Comparison of ENCODE assay signal across 10 cellular contexts in the genomic region with DNA sequence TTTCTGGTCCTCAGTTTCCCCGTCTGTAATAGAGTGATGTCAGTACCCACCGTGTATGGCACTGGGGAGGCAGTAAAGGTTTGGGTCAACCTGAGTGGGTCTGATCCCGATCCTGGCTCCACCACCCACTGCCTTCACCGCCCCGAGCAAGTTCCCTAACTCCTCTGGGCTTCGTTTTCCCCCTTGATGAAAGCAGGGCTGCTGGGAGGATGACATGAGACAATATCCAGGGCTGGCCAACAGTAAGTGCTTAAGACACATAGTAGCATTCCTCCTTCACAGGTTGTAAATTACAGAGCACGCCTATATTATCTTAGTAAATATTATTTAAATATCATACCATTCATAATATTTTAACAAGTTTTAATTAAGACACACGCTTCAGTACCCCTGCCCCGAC. TPM values are rescaled to one million over a fixed set of nuclear protein-coding genes. Genes with fewer than 3 reads are reported as not detected.
DNase-seq lines count a peak whose midpoint lies in the region; ATAC-seq and TF ChIP-seq lines count a peak whose summit lies in the region.
"Had no signal": no experiment of that assay in that cellular context is flagged by ENCODE, and none has a peak within 500 bp of the region (broad histone marks: within the 10 kb centered on the region; RNA-seq: fewer than 3 reads in every experiment).

No MANE protein-coding gene starts in this region.

- no peak overlapping the region for H3K9ac ChIP-seq in parathyroid adenoma

- intact Hi-C loops in CD14-positive monocyte (cut with micrococcal nuclease): no loop called here

- H3K27me3 Mint-ChIP-seq in CD14-positive monocyte (ENCODE audit: low read depth in 3 of 3): peaks cover 26 to 41% (median 37%) of the 10 kb centered on the region in 3 donors
- peaks cover 14% of the 10 kb centered on the region for H3K27me3 Mint-ChIP-seq in activated CD8-positive, alpha-beta memory T cell treated with anti-CD3 and anti-CD28 coated beads, Interleukin-2, amount 10 ng/mL, durations not matched to agents 7 days and 5 days
- H3K27me3 Mint-ChIP-seq in stimulated activated memory B cell treated with anti-CD40 and anti-IgM and Interleukin-4, amounts not matched to agents 10 μg/mL and 1 μg/mL and 100 μg/mL, for 72 hours: peaks cover 28% of the 10 kb centered on the region
- peaks cover 0 to 14% (median 2%) of the 10 kb centered on the region in 3 donors for H3K27me3 Mint-ChIP-seq in immature natural killer cell (ENCODE audit: low read depth in 3 of 3)

- H3K27ac ChIP-seq in Peyer's patch (peak overlapping the region in 3 of 4 donors; percentile 57 to 92 (median 75)), parathyroid adenoma (no peak overlapping the region)
- H3K27ac ChIP-seq: neutrophil had no signal

- H3K9me3 Mint-ChIP-seq in CD14-positive monocyte: peaks cover 0 to 2% (median 0%) of the 10 kb centered on the region in 7 donors
- no peaks in the 10 kb centered on the region for H3K9me3 Mint-ChIP-seq in activated CD8-positive, alpha-beta memory T cell treated with anti-CD3 and anti-CD28 coated beads, Interleukin-2, amount 10 ng/mL, durations not matched to agents 7 days and 5 days (ENCODE audit: low read depth)
- H3K9me3 Mint-ChIP-seq in stimulated activated memory B cell treated with anti-CD40 and anti-IgM and Interleukin-4, amounts not matched to agents 10 μg/mL and 1 μg/mL and 100 μg/mL, for 72 hours: no peaks in the 10 kb centered on the region
- H3K9me3 Mint-ChIP-seq in immature natural killer cell: no peaks in the 10 kb centered on the region

- TF ChIP-seq POLR2A in Peyer's patch (IDR thresholded peaks at IDR 0.05) (no peak), erythroblast (IDR thresholded peaks at IDR 0.05; ENCODE audit: low read length) (no peak)

- TF ChIP-seq CTCF in CD14-positive monocyte (IDR thresholded peaks at IDR 0.05): no peak
- TF ChIP-seq CTCF in Peyer's patch (IDR thresholded peaks at IDR 0.05): no peak
- no peak for TF ChIP-seq CTCF in parathyroid adenoma (IDR thresholded peaks at IDR 0.05)

- DNase-seq in CD14-positive monocyte (ENCODE audit: low spot score) (no peak), Peyer's patch (no peak), erythroblast (lab: John Stamatoyannopoulos, UW) (peak; percentile 31 to 59), immature natural killer cell (no peak)
- DNase-seq in activated CD8-positive, alpha-beta memory T cell treated with anti-CD3 and anti-CD28 coated beads, Interleukin-2, amount 10 ng/mL, durations not matched to agents 7 days and 5 days: no peak
- DNase-seq: KG1 had no signal

- no peaks in the 10 kb centered on the region for H3K79me2 ChIP-seq in parathyroid adenoma

- H3K4me3 ChIP-seq in Peyer's patch (peak overlapping the region; percentile 20 to 66 (median 53)), parathyroid adenoma (ENCODE audit: low read depth, low read length) (no peak overlapping the region)

- no peaks in the 10 kb centered on the region for H3K36me3 ChIP-seq in Peyer's patch
- no peaks in the 10 kb centered on the region for H3K36me3 ChIP-seq in parathyroid adenoma (ENCODE audit: control insufficient read depth, insufficient read depth, low read length)
- H3K36me3 ChIP-seq: neutrophil had no signal

- H3K27ac Mint-ChIP-seq in CD14-positive monocyte: peak overlapping the region in 1 of 7 donors; percentile 69
- no peak overlapping the region for H3K27ac Mint-ChIP-seq in activated CD8-positive, alpha-beta memory T cell treated with anti-CD3 and anti-CD28 coated beads, Interleukin-2, amount 10 ng/mL, durations not matched to agents 7 days and 5 days
- no peak overlapping the region for H3K27ac Mint-ChIP-seq in stimulated activated memory B cell treated with anti-CD40 and anti-IgM and Interleukin-4, amounts not matched to agents 10 μg/mL and 1 μg/mL and 100 μg/mL, for 72 hours
- H3K27ac Mint-ChIP-seq in immature natural killer cell: no peak overlapping the region

- H3K9me3 ChIP-seq in Peyer's patch (no peaks in the 10 kb centered on the region), parathyroid adenoma (ENCODE audit: control insufficient read depth, low read length) (no peaks in the 10 kb centered on the region)
- H3K9me3 ChIP-seq: neutrophil had no signal

- H2AFZ ChIP-seq in parathyroid adenoma: peak overlapping the region; percentile 76

- CTCF ChIA-PET in activated CD8-positive, alpha-beta memory T cell treated with anti-CD3 and anti-CD28 coated beads, Interleukin-2, amount 10 ng/mL, durations not matched to agents 7 days and 5 days (lab: Charles Lee): interaction anchor here (1.1 to 1.9 kb wide), 4 partner anchors 9 to 188 kb away, joined by 3 to 8 read pairs (median 4); a partner anchor contains a TSS

- H3K36me3 Mint-ChIP-seq in CD14-positive monocyte: no peaks in the 10 kb centered on the region
- no peaks in the 10 kb centered on the region for H3K36me3 Mint-ChIP-seq in activated CD8-positive, alpha-beta memory T cell treated with anti-CD3 and anti-CD28 coated beads, Interleukin-2, amount 10 ng/mL, durations not matched to agents 7 days and 5 days
- no peaks in the 10 kb centered on the region for H3K36me3 Mint-ChIP-seq in stimulated activated memory B cell treated with anti-CD40 and anti-IgM and Interleukin-4, amounts not matched to agents 10 μg/mL and 1 μg/mL and 100 μg/mL, for 72 hours
- H3K36me3 Mint-ChIP-seq in immature natural killer cell: no peaks in the 10 kb centered on the region

- H3K4me1 ChIP-seq in Peyer's patch (peaks cover 0 to 9% (median 0%) of the 10 kb centered on the region in 4 donors), parathyroid adenoma (no peaks in the 10 kb centered on the region)

- peak overlapping the region; percentile 64 for H3K4me2 ChIP-seq in parathyroid adenoma (ENCODE audit: low read length)

- H3K27me3 ChIP-seq in Peyer's patch (no peaks in the 10 kb centered on the region), parathyroid adenoma (ENCODE audit: control insufficient read depth, insufficient read depth, low read length) (no peaks in the 10 kb centered on the region)

- no peak for ATAC-seq in activated CD8-positive, alpha-beta memory T cell treated with anti-CD3 and anti-CD28 coated beads, Interleukin-2, amount 10 ng/mL, durations not matched to agents 7 days and 5 days
- no peak for ATAC-seq in stimulated activated memory B cell treated with anti-CD40 and anti-IgM and Interleukin-4, amounts not matched to agents 10 μg/mL and 1 μg/mL and 100 μg/mL, for 72 hours
- ATAC-seq in HG02798 (IDR thresholded peaks at IDR 0.05; ENCODE audit: poor library complexity, unreplicated experiment): no peak

- H3K4me1 Mint-ChIP-seq in CD14-positive monocyte: peaks cover 19% of the 10 kb centered on the region
- peaks cover 9% of the 10 kb centered on the region for H3K4me1 Mint-ChIP-seq in activated CD8-positive, alpha-beta memory T cell treated with anti-CD3 and anti-CD28 coated beads, Interleukin-2, amount 10 ng/mL, durations not matched to agents 7 days and 5 days
- peaks cover 12% of the 10 kb centered on the region for H3K4me1 Mint-ChIP-seq in stimulated activated memory B cell treated with anti-CD40 and anti-IgM and Interleukin-4, amounts not matched to agents 10 μg/mL and 1 μg/mL and 100 μg/mL, for 72 hours
- no peaks in the 10 kb centered on the region for H3K4me1 Mint-ChIP-seq in immature natural killer cell

- H3K4me3 Mint-ChIP-seq in CD14-positive monocyte (peak overlapping the region; percentile 72 to 83), immature natural killer cell (no peak overlapping the region)
- no peak overlapping the region for H3K4me3 Mint-ChIP-seq in activated CD8-positive, alpha-beta memory T cell treated with anti-CD3 and anti-CD28 coated beads, Interleukin-2, amount 10 ng/mL, durations not matched to agents 7 days and 5 days
- H3K4me3 Mint-ChIP-seq in stimulated activated memory B cell treated with anti-CD40 and anti-IgM and Interleukin-4, amounts not matched to agents 10 μg/mL and 1 μg/mL and 100 μg/mL, for 72 hours: no peak overlapping the region

RNA-seq across cellular contexts. Expression of a gene that starts 0.6 kb away (rescaled TPM):
- under 1 TPM in 1 of 2 donors, not detected in 1; 0.20 TPM for polyA plus RNA-seq in CD14-positive monocyte
- total RNA-seq in Peyer's patch: 10 to 100 TPM; 19.7 to 40.3 (median 33.6) TPM
- under 1 TPM in 1 of 2 experiments, not detected in 1; 0.44 TPM for total RNA-seq in activated CD8-positive, alpha-beta memory T cell treated with anti-CD3 and anti-CD28 coated beads, Interleukin-2, amount 10 ng/mL, durations not matched to agents 7 days and 5 days
- not detected for polyA plus RNA-seq in immature natural killer cell

RNA-seq across cellular contexts. Expression of a gene that starts 51.2 kb away (rescaled TPM):
- polyA plus RNA-seq in CD14-positive monocyte: 100 to 1,000 TPM; 110 to 111 TPM
- 10 to 100 TPM; 27.1 to 74.3 (median 35.9) TPM for total RNA-seq in Peyer's patch
- 100 to 1,000 TPM; 145 to 189 TPM for total RNA-seq in activated CD8-positive, alpha-beta memory T cell treated with anti-CD3 and anti-CD28 coated beads, Interleukin-2, amount 10 ng/mL, durations not matched to agents 7 days and 5 days
- polyA plus RNA-seq in immature natural killer cell: 100 to 1,000 TPM; 131 to 159 (median 141) TPM

RNA-seq across cellular contexts. Expression of a gene that starts 51.8 kb away (rescaled TPM):
- polyA plus RNA-seq in CD14-positive monocyte (100 to 1,000 TPM in 1 of 2 donors, 10 to 100 TPM in 1; 94.1 to 122 TPM), immature natural killer cell (10 to 100 TPM; 74.0 to 94.9 (median 80.1) TPM)
- total RNA-seq in Peyer's patch: 10 to 100 TPM; 67.0 to 93.3 (median 78.5) TPM
- 10 to 100 TPM; 32.4 to 33.5 TPM for total RNA-seq in activated CD8-positive, alpha-beta memory T cell treated with anti-CD3 and anti-CD28 coated beads, Interleukin-2, amount 10 ng/mL, durations not matched to agents 7 days and 5 days

Comparison
In these comparisons a context has a peak if more than half of its experiments do, and no peak if none do; other contexts are left out.
1. DNase-seq: peak in erythroblast (2 of 2); none in CD14-positive monocyte (single experiment), Peyer's patch (0 of 3), activated CD8-positive, alpha-beta memory T cell treated with anti-CD3 and anti-CD28 coated beads, Interleukin-2, amount 10 ng/mL, durations not matched to agents 7 days and 5 days (single experiment) and immature natural killer cell (0 of 3).
2. H3K4me3 Mint-ChIP-seq: peak in CD14-positive monocyte (2 of 2); none in activated CD8-positive, alpha-beta memory T cell treated with anti-CD3 and anti-CD28 coated beads, Interleukin-2, amount 10 ng/mL, durations not matched to agents 7 days and 5 days (single experiment), stimulated activated memory B cell treated with anti-CD40 and anti-IgM and Interleukin-4, amounts not matched to agents 10 μg/mL and 1 μg/mL and 100 μg/mL, for 72 hours (single experiment) and immature natural killer cell (0 of 5).
3. RNA of a gene that starts 0.6 kb away (total RNA-seq): 19.7 to 40.3 TPM in Peyer's patch; 0.44 TPM in activated CD8-positive, alpha-beta memory T cell treated with anti-CD3 and anti-CD28 coated beads, Interleukin-2, amount 10 ng/mL, durations not matched to agents 7 days and 5 days; every median in the first group is over 10 times any median in the second.